ENCODE assay signal across 9 cellular contexts in the genomic region with DNA sequence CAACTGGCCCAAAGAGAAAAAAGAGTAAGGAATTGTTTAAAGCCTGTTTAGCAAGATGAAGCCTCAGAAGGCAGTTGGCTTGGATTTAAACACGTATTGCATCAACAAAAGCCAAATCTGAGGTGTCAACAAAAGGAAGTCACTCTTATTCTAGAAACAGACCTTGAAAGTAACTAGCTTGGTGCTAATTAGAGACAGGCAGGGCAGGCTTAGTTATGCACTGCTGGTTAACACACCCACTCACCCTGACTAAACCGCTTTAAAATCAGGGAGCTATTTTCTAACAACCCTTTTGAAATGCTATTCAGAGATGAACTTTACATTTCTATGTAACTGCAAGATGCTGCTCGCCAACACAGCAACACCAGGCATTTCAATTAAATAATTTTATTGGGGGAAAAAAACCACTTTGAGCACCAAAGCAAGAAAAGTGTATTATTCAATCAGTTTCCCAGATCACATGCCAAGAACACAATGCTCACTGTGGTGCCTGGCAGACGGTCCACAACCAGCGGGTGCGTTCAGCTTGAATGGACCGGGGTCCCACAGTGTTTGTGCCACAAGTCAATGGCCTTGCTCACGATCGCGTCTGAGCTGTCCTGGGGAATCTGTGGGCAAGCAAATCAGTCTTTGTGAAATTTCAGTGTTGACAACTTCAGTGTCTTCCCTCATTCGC. TPM values are rescaled to one million over a fixed set of nuclear protein-coding genes. Genes with fewer than 3 reads are reported as not detected.
A peak's percentile ranks its signal among the peaks of the same experiment; 100 is the strongest.
DNase-seq lines count a peak whose midpoint lies in the region; ATAC-seq and TF ChIP-seq lines count a peak whose summit lies in the region.
"Had no signal": no experiment of that assay in that cellular context is flagged by ENCODE, and none has a peak within 500 bp of the region (broad histone marks: within the 10 kb centered on the region; RNA-seq: fewer than 3 reads in every experiment).

No MANE protein-coding gene starts in this region.

- TF ChIP-seq CTCF in spleen (IDR thresholded peaks at IDR 0.05 in 8 of 11, conservative IDR thresholded peaks at IDR 0.05 in 3 of 11), result no peak

- intact Hi-C loops in spleen (cut with DNase I; ENCODE audit: low total_unique reads), result no loop called here

- H3K36me3 ChIP-seq in spleen, result peaks cover 0 to 83% (median 17%) of the 10 kb centered on the region in 6 donors

- H3K4me1 ChIP-seq in spleen, result peaks cover 17 to 59% (median 39%) of the 10 kb centered on the region in 6 donors

- H3K4me3 ChIP-seq in spleen, result peak overlapping the region in 1 of 8 donors; percentile 56

- peak overlapping the region; percentile 90 for H3K27ac ChIP-seq in caudate nucleus (ENCODE audit: low read depth, low read length)
- H3K27ac ChIP-seq in spleen, result peak overlapping the region in 7 of 8 donors; percentile 81 to 90 (median 86)
- H3K27ac ChIP-seq: 22Rv1 had no signal

- 66 to 83% (median 74%) methylated on average over 11 of the region's 11 CpGs for WGBS in spleen, 5 donors

- no peaks in the 10 kb centered on the region for H3K9me3 ChIP-seq in spleen

- ATAC-seq in HG02885 (IDR thresholded peaks at IDR 0.05; ENCODE audit: poor library complexity, unreplicated experiment), result peak; percentile 71

- H3K27me3 ChIP-seq in spleen (replicated peaks in 1 of 7), result no peaks in the 10 kb centered on the region

- TF ChIP-seq POLR2A in spleen (IDR thresholded peaks at IDR 0.05), result no peak

- DNase-seq in NK-92 treated with Interleukin-12 subunit alpha and Interleukin-12 subunit beta, amount 100 ng/mL, for 24 hours (lab: John Stamatoyannopoulos, UW), result peak; percentile 16
- DNase-seq in NK-92 (lab: John Stamatoyannopoulos, UW; ENCODE audit: unreplicated experiment), result no peak
- DNase-seq in caudate nucleus (lab: John Stamatoyannopoulos, UW), result peak in 19 of 61 donors; percentile 13 to 74 (median 31)
- DNase-seq in spleen, result no peak
- DNase-seq in NCI-H128 (lab: John Stamatoyannopoulos, UW; ENCODE audit: unreplicated experiment), result no peak
- no peak for DNase-seq in NCI-H774 (lab: John Stamatoyannopoulos, UW)
- no peak for DNase-seq in H4 (ENCODE audit: low spot score)

RNA-seq across cellular contexts. Expression of gene TBC1D7, which starts 23.6 kb away (rescaled TPM):
- total RNA-seq in spleen, result 10 to 100 TPM; 10.9 to 20.9 (median 17.5) TPM
- 10 to 100 TPM; 12.2 to 15.0 (median 13.3) TPM for polyA plus RNA-seq in spleen
- total RNA-seq in H4 (2014; rRNA removed; shearing (Covaris generic)), result 31.9 and 33.7 TPM in 2 replicates
